Comparison of ENCODE assay signal across 22 cellular contexts in the genomic region with DNA sequence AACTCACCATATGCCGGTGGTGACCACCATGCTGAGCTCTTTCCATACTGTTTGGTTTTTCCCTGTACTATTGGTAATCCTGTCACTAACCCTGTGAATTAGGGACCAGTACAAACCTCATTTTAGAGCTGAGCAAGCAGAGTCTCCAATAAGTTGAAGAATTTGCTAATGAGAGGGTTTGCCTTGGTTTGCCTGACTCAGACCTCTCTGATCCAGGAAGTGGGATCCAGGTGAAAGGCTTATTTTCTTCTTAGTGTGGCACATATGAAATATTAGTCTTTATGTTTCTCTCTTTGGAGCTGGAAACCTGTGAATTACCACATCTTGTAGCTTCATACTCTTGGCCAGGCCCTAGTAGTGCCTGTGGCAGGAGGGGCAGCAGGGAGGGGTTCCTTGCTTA.
"Had no signal": no experiment of that assay in that cellular context is flagged by ENCODE, and none has a peak within 500 bp of the region (broad histone marks: within the 10 kb centered on the region; RNA-seq: fewer than 3 reads in every experiment).

No MANE protein-coding gene starts in this region.

- H3K36me3 ChIP-seq: left ventricle myocardium inferior, pancreas, thoracic aorta, upper lobe of right lung had no signal

- ATAC-seq: activated CD8-positive, alpha-beta memory T cell treated with anti-CD3 and anti-CD28 coated beads, Interleukin-2, amount 10 ng/mL, durations not matched to agents 7 days and 5 days; activated T-helper 17 cell treated with anti-CD3 and anti-CD28 coated beads, Interleukin-2, amount 50 U/mL, for 72 hours; mucosa of descending colon; naive thymus-derived CD4-positive, alpha-beta T cell; pancreas; sciatic nerve; stimulated activated naive B cell treated with anti-CD40 and anti-IgM and Interleukin-4, amounts not matched to agents 10 μg/mL and 1 μg/mL and 100 μg/mL, for 72 hours; T-cell; upper lobe of right lung; WTC11 had no signal

- FAIRE-seq: colon, frontal cortex, pancreas had no signal

- H3K27me3 ChIP-seq: pancreas, upper lobe of right lung had no signal

- H3K9me3 ChIP-seq: left ventricle myocardium inferior, mucosa of descending colon, pancreas, thoracic aorta, upper lobe of right lung had no signal

- H3K4me3 ChIP-seq: left ventricle myocardium inferior, mucosa of descending colon, pancreas, thoracic aorta, upper lobe of right lung had no signal

- H3K4me1 ChIP-seq: pancreas, upper lobe of right lung had no signal

- DNase-seq: activated CD4-positive, alpha-beta memory T cell treated with anti-CD3 and anti-CD28 coated beads, Interleukin-2, amount 10 ng/mL, durations not matched to agents 7 days and 5 days; activated CD4-positive, alpha-beta T cell treated with anti-CD3 and anti-CD28 coated beads for 4 hours; activated CD8-positive, alpha-beta memory T cell treated with anti-CD3 and anti-CD28 coated beads, Interleukin-2, amount 10 ng/mL, durations not matched to agents 7 days and 5 days; activated naive CD4-positive, alpha-beta T cell; activated naive CD8-positive, alpha-beta T cell treated with anti-CD3 and anti-CD28 coated beads for 36 hours; amygdala; caudate nucleus; endodermal cell; head of caudate nucleus; left ventricle myocardium inferior; mucosa of descending colon; naive thymus-derived CD4-positive, alpha-beta T cell; pancreas; stimulated activated naive B cell treated with anti-CD40 and anti-IgM and Interleukin-4, amounts not matched to agents 10 μg/mL and 1 μg/mL and 100 μg/mL, for 72 hours; T-cell; upper lobe of right lung had no signal

- H3K27ac ChIP-seq: left ventricle myocardium inferior, pancreas, thoracic aorta, upper lobe of right lung had no signal
